7 cellular contexts compared by ENCODE assay signal in the genomic region with DNA sequence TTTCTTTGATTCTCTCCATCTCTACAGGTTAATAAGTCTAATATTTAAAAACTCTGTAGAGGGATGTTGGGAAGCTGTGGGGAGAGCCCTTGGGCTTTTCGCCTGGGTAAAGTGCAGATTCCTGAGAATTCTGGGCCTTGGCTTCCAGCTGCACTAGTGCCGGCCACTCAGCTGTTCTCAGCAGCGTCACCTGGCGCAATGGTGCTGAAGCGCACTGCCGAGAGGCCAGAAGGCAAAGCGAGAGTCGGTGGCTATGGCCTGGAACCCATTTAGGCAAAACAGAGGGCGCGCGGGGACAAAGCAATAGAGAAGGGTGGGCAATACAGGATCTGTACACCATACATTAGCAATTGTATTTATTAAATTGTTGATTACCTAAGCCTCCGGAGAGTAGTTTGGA.
DNase-seq lines count a peak whose midpoint lies in the region; ATAC-seq and TF ChIP-seq lines count a peak whose summit lies in the region.
"Not testable (repeated sequence)": the region's sequence is repeated elsewhere in the genome, so short reads cannot be mapped to it uniquely, and the experiment has no call there.

No MANE protein-coding gene starts in this region.

- intact Hi-C loops in HCT116 (cut with micrococcal nuclease); activated B cell treated with CpG ODN at 0.5 μM for 24 hours (cut with micrococcal nuclease); psoas muscle (cut with DNase I): not testable (repeated sequence)

- BruUV-seq in HCT116 (replicated peaks; lab: Mats Ljungman, UMichigan) = not testable (repeated sequence)

- not testable (repeated sequence) for H3K4me1 Mint-ChIP-seq in activated B cell treated with CpG ODN at 0.5 μM for 24 hours

- CTCF ChIA-PET in HCT116 (lab: Charles Lee); activated B cell treated with CpG ODN at 0.5 μM for 24 hours (lab: Charles Lee): not testable (repeated sequence)

- RAD21 ChIA-PET in HCT116 (lab: Charles Lee; ENCODE audit: low non-redundant PET in 1 of 2, low total read pairs in 2 of 2, uncharacterized antibody in 2 of 2, unreplicated experiment in 2 of 2) = not testable (repeated sequence)

- H3K27me3 Mint-ChIP-seq in activated B cell treated with CpG ODN at 0.5 μM for 24 hours = not testable (repeated sequence)

- not testable (repeated sequence) for TF ChIP-seq POLR2A in HCT116 (IDR thresholded peaks at IDR 0.05; ENCODE audit: borderline replicate concordance, extremely low read depth, insufficient read depth, insufficient read length)

- not testable (repeated sequence) for H3K36me3 Mint-ChIP-seq in activated B cell treated with CpG ODN at 0.5 μM for 24 hours (ENCODE audit: low read depth)

- TF ChIP-seq RAD21 in HCT116 (IDR thresholded peaks at IDR 0.05; ENCODE audit: low read depth) = not testable (repeated sequence)

- DNase-seq in HCT116 (ENCODE audit: low read depth, low spot score); activated B cell treated with CpG ODN at 0.5 μM for 24 hours; foreskin keratinocyte; psoas muscle: not testable (repeated sequence)

- H3K4me2 ChIP-seq in HCT116 (ENCODE audit: low read length) = not testable (repeated sequence)

- TF ChIP-seq CTCF in HCT116 (IDR thresholded peaks at IDR 0.05 in 2 of 3, conservative IDR thresholded peaks at IDR 0.05 in 1 of 3; ENCODE audit: borderline replicate concordance in 1 of 3, insufficient read depth in 1 of 3, low read depth in 2 of 3, low read length in 2 of 3); activated B cell treated with CpG ODN at 0.5 μM for 24 hours (IDR thresholded peaks at IDR 0.05); foreskin keratinocyte (conservative IDR thresholded peaks at IDR 0.05); psoas muscle (IDR thresholded peaks at IDR 0.05): not testable (repeated sequence)

- peak; percentile 69 for ATAC-seq in GM18868 (IDR thresholded peaks at IDR 0.05; ENCODE audit: unreplicated experiment)
- peak; percentile 72 for ATAC-seq in HCT116
- peak; percentile 92 for ATAC-seq in activated B cell treated with CpG ODN at 0.5 μM for 24 hours (ENCODE audit: low read depth)
- peak; percentile 15 for ATAC-seq in foreskin keratinocyte
- ATAC-seq in psoas muscle = peak in 3 of 4 donors; percentile 35 to 65 (median 45)

- not testable (repeated sequence) for H3K4me3 ChIP-seq in HCT116 (replicated peaks in 1 of 2; ENCODE audit: low read depth in 1 of 2, low read length in 2 of 2); psoas muscle
- H3K4me3 ChIP-seq in HUES64 (ENCODE audit: low read length) (peak overlapping the region; percentile 57), iPS-20b (ENCODE audit: low read length) (peak overlapping the region; percentile 58; the same call in 1 of the 2 replicates)

- POLR2A ChIA-PET in HCT116 (lab: Charles Lee); activated B cell treated with CpG ODN at 0.5 μM for 24 hours (lab: Charles Lee): not testable (repeated sequence)

- H3K9ac ChIP-seq in HCT116 (ENCODE audit: low read length); HUES64 (ENCODE audit: low read depth, low read length); iPS-20b (ENCODE audit: low read depth, low read length): not testable (repeated sequence)

- H3K27ac Mint-ChIP-seq in activated B cell treated with CpG ODN at 0.5 μM for 24 hours = not testable (repeated sequence)

- not testable (repeated sequence) for H3K36me3 ChIP-seq in HCT116 (ENCODE audit: control insufficient read depth in 1 of 2, insufficient read depth in 2 of 2, low read length in 2 of 2); HUES64 (ENCODE audit: insufficient read depth, low read length); iPS-20b (ENCODE audit: insufficient read depth, low read depth, low read length); psoas muscle (ENCODE audit: insufficient read depth in 1 of 2, low read depth in 1 of 2)

- H3K9me3 ChIP-seq in HCT116 (ENCODE audit: control insufficient read depth in 1 of 2, insufficient read depth in 1 of 2, low read depth in 1 of 2, low read length in 2 of 2); HUES64 (ENCODE audit: insufficient read depth, low read depth, low read length); iPS-20b (ENCODE audit: insufficient read depth, low read depth, low read length); psoas muscle: not testable (repeated sequence)

- H3K79me2 ChIP-seq in HCT116 (ENCODE audit: insufficient read depth, low read length) = not testable (repeated sequence)

- not testable (repeated sequence) for H3K9me2 ChIP-seq in HCT116 (ENCODE audit: insufficient read depth)

- H3K9me3 Mint-ChIP-seq in activated B cell treated with CpG ODN at 0.5 μM for 24 hours = not testable (repeated sequence)

- H3K4me1 ChIP-seq in HCT116 (ENCODE audit: control insufficient read depth in 1 of 2, insufficient read depth in 2 of 2, low read length in 2 of 2); HUES64 (ENCODE audit: insufficient read depth, low read length); foreskin keratinocyte; iPS-20b (ENCODE audit: insufficient read depth, low read length); psoas muscle: not testable (repeated sequence)

- H3K4me3 Mint-ChIP-seq in activated B cell treated with CpG ODN at 0.5 μM for 24 hours = not testable (repeated sequence)

- H2AFZ ChIP-seq in HCT116 (ENCODE audit: low read depth, low read length, poor library complexity, severe bottlenecking) = not testable (repeated sequence)

- 0% methylated on average over 1 of the region's 12 CpGs for WGBS in HUES64
- 27% methylated on average over 1 of the region's 12 CpGs; no CpG with 5 or more reads in 2 of the 3 donors for WGBS in psoas muscle, 3 donors

- H4K20me1 ChIP-seq in HCT116 (ENCODE audit: insufficient read depth) = not testable (repeated sequence)

- not testable (repeated sequence) for H3K27me3 ChIP-seq in HCT116 (ENCODE audit: insufficient read depth, low read length); HUES64 (ENCODE audit: insufficient read depth, low read length); foreskin keratinocyte; iPS-20b (ENCODE audit: insufficient read depth, low read length); psoas muscle (ENCODE audit: insufficient read depth in 3 of 3, low read length in 2 of 3)

- not testable (repeated sequence) for H3K27ac ChIP-seq in HCT116 (ENCODE audit: low read depth, low read length); HUES64 (ENCODE audit: low read depth, low read length); foreskin keratinocyte; iPS-20b (ENCODE audit: low read length); psoas muscle

Comparison
In these comparisons a context has a peak if more than half of its experiments do, and no peak if none do; other contexts are left out.
1. ATAC-seq: peak in every context shown above with its lines; median percentile 92 in activated B cell treated with CpG ODN at 0.5 μM for 24 hours; 72 in HCT116; 69 in GM18868; 45 in psoas muscle; 15 in foreskin keratinocyte.